In the genomic region with DNA sequence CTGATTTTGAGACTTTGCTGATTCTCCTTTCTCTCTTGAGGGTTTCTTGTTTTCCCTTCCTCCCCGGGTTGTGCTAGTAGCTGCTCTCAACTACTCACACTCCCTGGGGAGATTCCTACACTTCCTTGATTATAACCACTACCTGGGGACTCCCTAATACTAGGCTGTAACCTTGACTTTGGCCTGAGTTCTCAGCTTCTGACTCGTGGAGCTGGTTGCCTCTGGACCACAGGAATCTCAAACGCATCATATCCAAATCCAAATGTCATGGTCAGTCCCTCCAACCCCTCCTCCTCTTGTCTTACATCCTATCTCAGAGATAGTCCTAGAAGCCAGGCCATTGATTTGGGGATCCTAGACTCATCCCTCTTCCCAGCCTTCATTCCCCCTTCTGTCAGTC, we compare ENCODE assay signal across 13 cellular contexts. TPM values are rescaled to one million over a fixed set of nuclear protein-coding genes. Genes with fewer than 3 reads are reported as not detected.
DNase-seq lines count a peak whose midpoint lies in the region; ATAC-seq and TF ChIP-seq lines count a peak whose summit lies in the region.
"Had no signal": no experiment of that assay in that cellular context is flagged by ENCODE, and none has a peak within 500 bp of the region (broad histone marks: within the 10 kb centered on the region; RNA-seq: fewer than 3 reads in every experiment).

No MANE protein-coding gene starts in this region.

- H3K18ac ChIP-seq in mesendoderm (ENCODE audit: low read length) = no peak overlapping the region

- H2BK15ac ChIP-seq in mesendoderm (replicated peaks; ENCODE audit: low read depth) = no peak overlapping the region

- no peak for TF ChIP-seq CTCF in AG10803 (conservative IDR thresholded peaks at IDR 0.05; ENCODE audit: low read length)

- no peak overlapping the region for H2BK5ac ChIP-seq in mesendoderm (ENCODE audit: low read length)

- H2AK5ac ChIP-seq in mesendoderm (ENCODE audit: low read length) = no peak overlapping the region

- peak overlapping the region; percentile 17 for H3K23ac ChIP-seq in mesendoderm (ENCODE audit: low read length)

- H3K4ac ChIP-seq in mesendoderm (ENCODE audit: low read depth, low read length) = no peak overlapping the region

- no peaks in the 10 kb centered on the region for H3K9me3 Mint-ChIP-seq in activated T-helper 17 cell treated with anti-CD3 and anti-CD28 coated beads, Interleukin-2, amount 50 U/mL, for 72 hours

- H3K36me3 ChIP-seq in mesendoderm (ENCODE audit: control insufficient read depth, insufficient read depth, low read length) = peaks cover 3% of the 10 kb centered on the region

- H3K27ac Mint-ChIP-seq in activated T-helper 17 cell treated with anti-CD3 and anti-CD28 coated beads, Interleukin-2, amount 50 U/mL, for 72 hours = peak overlapping the region; percentile 12

- H3K4me1 Mint-ChIP-seq in activated T-helper 17 cell treated with anti-CD3 and anti-CD28 coated beads, Interleukin-2, amount 50 U/mL, for 72 hours = peaks cover 8% of the 10 kb centered on the region

- H3K27me3 Mint-ChIP-seq in activated T-helper 17 cell treated with anti-CD3 and anti-CD28 coated beads, Interleukin-2, amount 50 U/mL, for 72 hours = no peaks in the 10 kb centered on the region

- H4K5ac ChIP-seq in mesendoderm (ENCODE audit: low read length) = no peak overlapping the region

- peak; percentile 16 for ATAC-seq in activated T-helper 17 cell treated with anti-CD3 and anti-CD28 coated beads, Interleukin-2, amount 50 U/mL, for 72 hours (replicated peaks)
- ATAC-seq: PC-3 had no signal

- no peak overlapping the region for H4K8ac ChIP-seq in mesendoderm (ENCODE audit: low read depth, low read length)

- no peak overlapping the region for H3K9ac ChIP-seq in mesendoderm (ENCODE audit: low read length)

- no peaks in the 10 kb centered on the region for H3K27me3 ChIP-seq in mesendoderm (ENCODE audit: insufficient read depth, low read length, poor library complexity)

- peaks cover 3% of the 10 kb centered on the region for H3K4me1 ChIP-seq in mesendoderm (ENCODE audit: control insufficient read depth, low read depth, low read length)

- DNase-seq in AG10803 (ENCODE audit: low read depth) = peak; percentile 22
- peak; percentile 43 for DNase-seq in EH (ENCODE audit: low read depth)
- DNase-seq in mesendoderm = no peak
- DNase-seq in HT-29 (ENCODE audit: low spot score) = no peak
- no peak for DNase-seq in NK-92 (lab: John Stamatoyannopoulos, UW; ENCODE audit: unreplicated experiment)
- no peak for DNase-seq in superior temporal gyrus (ENCODE audit: extremely low spot score)
- DNase-seq: DMS153, NCI-H1048, NCI-H146, NCI-H2107, NCI-H69, PC-3 had no signal

- H3K4me2 ChIP-seq in mesendoderm (ENCODE audit: low read length) = no peak overlapping the region

- peaks cover 6% of the 10 kb centered on the region for H3K79me1 ChIP-seq in mesendoderm (ENCODE audit: low read length)

- no CpG with 5 or more reads among the region's 3 CpGs for WGBS in mesendoderm (ENCODE audit: extremely low coverage, insufficient coverage, low lambda C conversion rate)

- no peaks in the 10 kb centered on the region for H3K79me2 ChIP-seq in mesendoderm (ENCODE audit: control insufficient read depth, insufficient read depth, low read length)

- no peak overlapping the region for H3K4me3 ChIP-seq in AG10803 (ENCODE audit: low read length)
- no peak overlapping the region for H3K4me3 ChIP-seq in mesendoderm (ENCODE audit: low read length)

- no peak overlapping the region for H2BK120ac ChIP-seq in mesendoderm (ENCODE audit: low read depth, low read length)

- H3K36me3 Mint-ChIP-seq in activated T-helper 17 cell treated with anti-CD3 and anti-CD28 coated beads, Interleukin-2, amount 50 U/mL, for 72 hours (ENCODE audit: low read depth) = peaks cover 17% of the 10 kb centered on the region

- no peak overlapping the region for H3K56ac ChIP-seq in mesendoderm (ENCODE audit: low read length)

- H3K4me3 Mint-ChIP-seq in activated T-helper 17 cell treated with anti-CD3 and anti-CD28 coated beads, Interleukin-2, amount 50 U/mL, for 72 hours = no peak overlapping the region

- H3K27ac ChIP-seq in mesendoderm (ENCODE audit: low read depth, low read length) = no peak overlapping the region

RNA-seq across cellular contexts. Expression of gene MOV10, which starts 12.0 kb away (rescaled TPM):
- 10 to 100 TPM; 54.7 to 59.3 TPM for total RNA-seq in activated T-helper 17 cell treated with anti-CD3 and anti-CD28 coated beads, Interleukin-2, amount 50 U/mL, for 72 hours
- 49.5 TPM for polyA plus RNA-seq in mesendoderm (2013, experiment 1 of 2)
- polyA plus RNA-seq in mesendoderm (2013, experiment 2 of 2) = 46.4 TPM
- 94.5 and 125 TPM in 2 replicates for total RNA-seq in HT-29 (2014; rRNA removed; shearing (Covaris generic))

RNA-seq across cellular contexts. Expression of gene RHOC, which starts 20.5 kb away (rescaled TPM):
- 10 to 100 TPM; 39.5 to 59.4 TPM for total RNA-seq in activated T-helper 17 cell treated with anti-CD3 and anti-CD28 coated beads, Interleukin-2, amount 50 U/mL, for 72 hours
- polyA plus RNA-seq in mesendoderm (2013, experiment 1 of 2) = 107 TPM
- polyA plus RNA-seq in mesendoderm (2013, experiment 2 of 2) = 105 TPM
- 374 and 385 TPM in 2 replicates for total RNA-seq in HT-29 (2014; rRNA removed; shearing (Covaris generic))

RNA-seq across cellular contexts. Expression of gene PPM1J, which starts 28.7 kb away (rescaled TPM):
- under 1 TPM; 0.30 to 0.69 TPM for total RNA-seq in activated T-helper 17 cell treated with anti-CD3 and anti-CD28 coated beads, Interleukin-2, amount 50 U/mL, for 72 hours
- 9.5 TPM for polyA plus RNA-seq in mesendoderm (2013, experiment 1 of 2)
- 8.6 TPM for polyA plus RNA-seq in mesendoderm (2013, experiment 2 of 2)
- 0.56 and 2.1 TPM in 2 replicates for total RNA-seq in HT-29 (2014; rRNA removed; shearing (Covaris generic))

Comparison
In these comparisons a context has a peak if more than half of its experiments do, and no peak if none do; other contexts are left out.
1. DNase-seq: peak in AG10803 (single experiment) and EH (single experiment); none in mesendoderm (single experiment), HT-29 (single experiment), NK-92 (single experiment) and superior temporal gyrus (single experiment).